In genomic region chr1:6601865-6602668, GRCh38 we compare ENCODE assay signal across 8 cellular contexts. TPM values are rescaled to one million over a fixed set of nuclear protein-coding genes. Genes with fewer than 3 reads are reported as not detected.
DNase-seq lines count a peak whose midpoint lies in the region; ATAC-seq, FAIRE-seq and TF ChIP-seq lines count a peak whose summit lies in the region.

No MANE protein-coding gene starts in this region.

- TF ChIP-seq POLR2A in breast epithelium (IDR thresholded peaks at IDR 0.05) (no peak), spleen (IDR thresholded peaks at IDR 0.05) (no peak)

- WGBS in spleen, 5 donors: 0 to 1% (median 0%) methylated on average over 20 to 108 of the region's 108 CpGs

- DNase-seq in stimulated activated CD4-positive, alpha-beta T cell treated with anti-CD3 and anti-CD28 coated beads, Interleukin-4, amount 100 ng/mL, for 1 hour: peak; percentile 43
- no peak for DNase-seq in stimulated activated CD4-positive, alpha-beta T cell treated with anti-CD3 and anti-CD28 coated beads, Interleukin-12 subunit alpha, Interleukin-12 subunit beta, amount 100 ng/mL, for 4 hours
- DNase-seq in Panc1 (ENCODE audit: low read depth, low spot score) (no peak), breast epithelium (ENCODE audit: low spot score in 2 of 2) (no peak), kidney (peak; percentile 93), spleen (peak; percentile 91), T1000 (lab: John Stamatoyannopoulos, UW) (no peak)

- BruUV-seq in Panc1 (replicated peaks; lab: Mats Ljungman, UMichigan): no TSS peak

- FAIRE-seq in kidney (lab: Jason Lieb, UNC): no peak

- CTCF ChIA-PET in Panc1 (lab: Charles Lee): no interaction called here

- peak overlapping the region; percentile 93 to 95 for H3K9ac ChIP-seq in kidney (ENCODE audit: low read length in 2 of 2)

- TF ChIP-seq CTCF in Panc1 (IDR thresholded peaks at IDR 0.05): no peak
- no peak for TF ChIP-seq CTCF in breast epithelium (IDR thresholded peaks at IDR 0.05)
- TF ChIP-seq CTCF in kidney (IDR thresholded peaks at IDR 0.05; ENCODE audit: borderline replicate concordance, extremely low read depth, insufficient read depth): no peak
- TF ChIP-seq CTCF in spleen (IDR thresholded peaks at IDR 0.05 in 8 of 11, conservative IDR thresholded peaks at IDR 0.05 in 3 of 11): no peak

- POLR2A ChIA-PET in Panc1 (lab: Charles Lee): interaction anchor here (0.6 to 0.7 kb wide), 2 partner anchors 22 to 159 kb away, joined by 3 to 6 read pairs; no protein-coding TSS in a partner anchor

- intact Hi-C loops in Panc1 (cut with micrococcal nuclease; ENCODE audit: unreplicated experiment) (no loop called here), breast epithelium (cut with DNase I; ENCODE audit: low total_unique reads) (no loop called here), kidney (cut with DNase I) (no loop called here), spleen (cut with DNase I; ENCODE audit: low total_unique reads) (no loop called here)

- ATAC-seq in HG02973 (IDR thresholded peaks at IDR 0.05; ENCODE audit: unreplicated experiment) (peak; percentile 29), Panc1 (peak; percentile 66)

- H3K36me3 ChIP-seq in Panc1 (ENCODE audit: control insufficient read depth, insufficient read depth, low read length) (no peaks in the 10 kb centered on the region; the same call in 1 of the 2 replicates), breast epithelium (no peaks in the 10 kb centered on the region), kidney (ENCODE audit: control insufficient read depth in 1 of 2, insufficient read depth in 2 of 2, low read length in 2 of 2) (peaks cover 10 to 14% of the 10 kb centered on the region in 2 donors), spleen (peaks cover 4 to 25% (median 19%) of the 10 kb centered on the region in 6 donors)

- H3K27me3 ChIP-seq in Panc1 (ENCODE audit: control insufficient read depth, insufficient read depth, low read length) (no peaks in the 10 kb centered on the region), breast epithelium (no peaks in the 10 kb centered on the region), spleen (replicated peaks in 1 of 7) (no peaks in the 10 kb centered on the region)

- H3K4me3 ChIP-seq in Panc1 (ENCODE audit: low read depth in 2 of 2, low read length in 2 of 2) (peak overlapping the region; percentile 61 to 96), breast epithelium (peak overlapping the region; percentile 73 to 97 (median 96)), kidney (ENCODE audit: low read length in 2 of 2) (peak overlapping the region; percentile 95 to 99), spleen (peak overlapping the region; percentile 90 to 100 (median 99))

- no peaks in the 10 kb centered on the region for H3K9me3 ChIP-seq in Panc1 (ENCODE audit: control insufficient read depth, insufficient read depth, low read depth, low read length)
- no peaks in the 10 kb centered on the region for H3K9me3 ChIP-seq in breast epithelium
- H3K9me3 ChIP-seq in kidney (ENCODE audit: control insufficient read depth in 1 of 2, low read length in 2 of 2): no peaks in the 10 kb centered on the region
- H3K9me3 ChIP-seq in spleen: no peaks in the 10 kb centered on the region

- in situ Hi-C loops in Panc1 (cut with HindIII; ENCODE audit: low pct_unique_long_range_greater_than_20kb, low sequenced_read_pairs): no loop called here

- H3K27ac ChIP-seq in Panc1 (ENCODE audit: low read length) (peak overlapping the region; percentile 90), breast epithelium (peak overlapping the region; percentile 98 to 99), kidney (ENCODE audit: low read depth in 2 of 2, low read length in 2 of 2) (peak overlapping the region; percentile 98 to 99), spleen (peak overlapping the region; percentile 97 to 99 (median 99))

- H3K4me1 ChIP-seq in Panc1 (ENCODE audit: control insufficient read depth, insufficient read depth, low read length): peaks cover 25% of the 10 kb centered on the region
- peaks cover 19 to 25% of the 10 kb centered on the region in 2 donors for H3K4me1 ChIP-seq in breast epithelium
- H3K4me1 ChIP-seq in kidney (ENCODE audit: control insufficient read depth in 1 of 2, insufficient read depth in 1 of 2, low read depth in 1 of 2, low read length in 2 of 2): peaks cover 23 to 39% of the 10 kb centered on the region in 2 donors
- H3K4me1 ChIP-seq in spleen: peaks cover 23 to 70% (median 57%) of the 10 kb centered on the region in 6 donors

RNA-seq across cellular contexts. Expression of gene KLHL21, which starts 0.6 kb away (rescaled TPM):
- 35.9 TPM for total RNA-seq in Panc1 (2021; ENCODE audit: unreplicated experiment)
- polyA plus RNA-seq in Panc1 (2012; ENCODE audit: insufficient read length): 43.9 TPM
- total RNA-seq in breast epithelium: 10 to 100 TPM; 45.2 to 61.3 (median 58.1) TPM
- total RNA-seq in kidney: 25.0 TPM
- polyA plus RNA-seq in kidney (ENCODE audit: insufficient read depth, low read depth, low replicate concordance): 13.9 TPM
- total RNA-seq in spleen: 10 to 100 TPM; 18.5 to 41.5 (median 29.4) TPM
- polyA plus RNA-seq in spleen: 10 to 100 TPM in 1 of 3 donors, 1 to 10 TPM in 2; 5.0 to 12.0 (median 6.2) TPM

RNA-seq across cellular contexts. Expression of gene PHF13, which starts 11.5 kb away (rescaled TPM):
- total RNA-seq in Panc1 (2021; ENCODE audit: unreplicated experiment): 41.8 TPM
- polyA plus RNA-seq in Panc1 (2012; ENCODE audit: insufficient read length): 24.0 TPM
- total RNA-seq in breast epithelium: 10 to 100 TPM; 10.9 to 18.3 (median 14.4) TPM
- total RNA-seq in kidney: 11.0 TPM
- 6.0 TPM for polyA plus RNA-seq in kidney (ENCODE audit: insufficient read depth, low read depth, low replicate concordance)
- total RNA-seq in spleen: 10 to 100 TPM in 4 of 7 donors, 1 to 10 TPM in 3; 6.6 to 14.0 (median 10.5) TPM
- polyA plus RNA-seq in spleen: 1 to 10 TPM; 3.4 to 6.0 (median 4.4) TPM

RNA-seq across cellular contexts. Expression of gene ZBTB48, which starts 22.3 kb away (rescaled TPM):
- total RNA-seq in Panc1 (2021; ENCODE audit: unreplicated experiment) (40.7 TPM), breast epithelium (10 to 100 TPM; 19.3 to 19.6 (median 19.4) TPM), kidney (45.5 TPM), spleen (10 to 100 TPM; 23.5 to 61.0 (median 48.0) TPM)
- 41.3 TPM for polyA plus RNA-seq in Panc1 (2012; ENCODE audit: insufficient read length)
- polyA plus RNA-seq in kidney (ENCODE audit: insufficient read depth, low read depth, low replicate concordance) (27.1 TPM), spleen (100 to 1,000 TPM in 1 of 3 donors, 10 to 100 TPM in 2; 53.1 to 131 (median 89.3) TPM)

RNA-seq across cellular contexts. Expression of gene THAP3, which starts 22.6 kb away (rescaled TPM):
- total RNA-seq in Panc1 (2021; ENCODE audit: unreplicated experiment): 24.9 TPM
- 35.1 TPM for polyA plus RNA-seq in Panc1 (2012; ENCODE audit: insufficient read length)
- total RNA-seq in breast epithelium: 10 to 100 TPM; 20.3 to 28.2 (median 28.1) TPM
- 14.4 TPM for total RNA-seq in kidney
- polyA plus RNA-seq in kidney (ENCODE audit: insufficient read depth, low read depth, low replicate concordance): 28.7 TPM
- total RNA-seq in spleen: 10 to 100 TPM; 13.0 to 27.1 (median 15.5) TPM
- polyA plus RNA-seq in spleen: 10 to 100 TPM; 21.5 to 29.1 (median 24.0) TPM

RNA-seq across cellular contexts. Expression of gene TAS1R1, which starts 47.0 kb away (rescaled TPM):
- not detected for total RNA-seq in Panc1 (2021; ENCODE audit: unreplicated experiment)
- polyA plus RNA-seq in Panc1 (2012; ENCODE audit: insufficient read length): not detected
- under 1 TPM in 1 of 3 donors, not detected in 2; 0.16 TPM for total RNA-seq in breast epithelium
- not detected for total RNA-seq in kidney
- polyA plus RNA-seq in kidney (ENCODE audit: insufficient read depth, low read depth, low replicate concordance): not detected
- under 1 TPM; 0.13 to 0.88 (median 0.56) TPM for total RNA-seq in spleen
- under 1 TPM; 0.09 to 0.51 (median 0.33) TPM for polyA plus RNA-seq in spleen

Comparison
In these comparisons a context has a peak if more than half of its experiments do, and no peak if none do; other contexts are left out.
1. DNase-seq: peak in stimulated activated CD4-positive, alpha-beta T cell treated with anti-CD3 and anti-CD28 coated beads, Interleukin-4, amount 100 ng/mL, for 1 hour (single experiment), kidney (single experiment) and spleen (single experiment); none in stimulated activated CD4-positive, alpha-beta T cell treated with anti-CD3 and anti-CD28 coated beads, Interleukin-12 subunit alpha, Interleukin-12 subunit beta, amount 100 ng/mL, for 4 hours (single experiment), Panc1 (single experiment), breast epithelium (0 of 2) and T1000 (single experiment).
2. Peak in every context shown above with its lines, with median percentiles within 50 percentile points of each other: H3K27ac ChIP-seq and H3K4me3 ChIP-seq.